13 cellular contexts compared by ENCODE assay signal in the genomic region with DNA sequence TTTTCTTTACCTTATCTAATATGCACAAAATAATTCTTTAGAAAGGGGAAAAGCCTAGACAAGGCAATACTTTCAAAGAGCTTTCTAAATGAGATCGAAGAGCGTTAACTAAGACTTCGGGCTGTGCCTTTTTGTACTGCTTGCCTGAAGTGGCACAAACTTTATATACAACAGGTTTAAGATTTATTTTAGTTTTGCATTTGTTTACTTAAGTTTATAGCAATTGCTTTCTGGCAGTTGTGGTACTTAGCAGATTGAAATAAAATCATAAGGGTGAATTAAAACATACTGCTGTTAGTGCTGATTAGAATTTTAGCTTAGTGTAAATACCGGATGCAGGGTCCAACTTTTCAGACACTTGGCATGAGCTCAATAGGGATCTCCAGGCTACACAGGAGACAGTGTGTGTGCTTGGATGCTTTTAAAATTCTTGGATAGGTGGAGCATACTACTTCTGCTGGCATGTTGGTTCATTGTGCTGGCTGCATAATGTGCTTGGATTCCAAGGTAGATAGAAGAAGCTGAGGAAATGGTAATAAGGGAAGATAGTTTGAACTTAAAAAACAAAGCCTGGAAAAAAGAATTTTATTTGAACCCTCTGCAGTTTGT.
A peak's percentile ranks its signal among the peaks of the same experiment; 100 is the strongest.
DNase-seq lines count a peak whose midpoint lies in the region; ATAC-seq, FAIRE-seq and TF ChIP-seq lines count a peak whose summit lies in the region.
"Had no signal": no experiment of that assay in that cellular context is flagged by ENCODE, and none has a peak within 500 bp of the region (broad histone marks: within the 10 kb centered on the region; RNA-seq: fewer than 3 reads in every experiment).

No MANE protein-coding gene starts in this region.

- H3K9me3 ChIP-seq in HEK293 (ENCODE audit: control insufficient read depth, insufficient read depth, low read depth, low read length) = no peaks in the 10 kb centered on the region
- H3K9me3 ChIP-seq in keratinocyte (ENCODE audit: control insufficient read depth, low read depth, low read length) = no peaks in the 10 kb centered on the region
- no peaks in the 10 kb centered on the region for H3K9me3 ChIP-seq in gastrocnemius medialis

- H3K4me1 Mint-ChIP-seq in brain (peaks cover 78% of the 10 kb centered on the region), HFFc6 (ENCODE audit: low read depth) (peaks cover 15% of the 10 kb centered on the region; the same call in 1 of the 2 replicates)

- peaks cover 6% of the 10 kb centered on the region for H3K36me3 Mint-ChIP-seq in brain
- H3K36me3 Mint-ChIP-seq in HFFc6 (ENCODE audit: low read depth) = no peaks in the 10 kb centered on the region

- in situ Hi-C loops in gastrocnemius medialis (cut with MboI; ENCODE audit: low sequenced_read_pairs in 4 of 4) = loop anchor here in 1 of 4 donors (25.0 kb wide), 1 partner anchor 180 kb away; no protein-coding TSS in a partner anchor

- POLR2A ChIA-PET in HEK293 (lab: Yijun Ruan, JAX) = interaction anchor here (1.0 kb wide), 1 partner anchor 11 kb away, joined by 4 read pairs; no protein-coding TSS in a partner anchor

- no peak for TF ChIP-seq CTCF in HEK293 (tag by site-specific recombination; IDR thresholded peaks at IDR 0.05)
- no peak for TF ChIP-seq CTCF in brain (conservative IDR thresholded peaks at IDR 0.05)
- TF ChIP-seq CTCF in keratinocyte (optimal IDR thresholded peaks at IDR 0.05 in 1 of 3, IDR thresholded peaks at IDR 0.05 in 1 of 3, conservative IDR thresholded peaks at IDR 0.05 in 1 of 3; ENCODE audit: extremely low read depth in 1 of 3, insufficient read depth in 2 of 3, low read length in 3 of 3) = no peak
- no peak for TF ChIP-seq CTCF in gastrocnemius medialis (IDR thresholded peaks at IDR 0.05 in 4 of 5, conservative IDR thresholded peaks at IDR 0.05 in 1 of 5)
- TF ChIP-seq CTCF in HFFc6 (IDR thresholded peaks at IDR 0.05) = no peak

- dilution Hi-C loops in keratinocyte (cut with MboI; ENCODE audit: extremely low pct_ligation_motif_present, low sequenced_read_pairs) = no loop called here

- H3K27me3 ChIP-seq in keratinocyte (ENCODE audit: control insufficient read depth, extremely low read depth, insufficient read depth, low read length) (no peaks in the 10 kb centered on the region), gastrocnemius medialis (no peaks in the 10 kb centered on the region)

- H3K27ac Mint-ChIP-seq in brain (peak overlapping the region in 4 of 5 experiments; percentile 64 to 95 (median 91)), HFFc6 (no peak overlapping the region)
- H3K27ac Mint-ChIP-seq: activated T-cell treated with anti-CD3 and anti-CD28 coated beads, Interleukin-2, amount 50 U/mL, for 24 hours had no signal

- peak overlapping the region; percentile 95 for H2AFZ ChIP-seq in keratinocyte (ENCODE audit: control insufficient read depth, low read length)

- TF ChIP-seq POLR2A in gastrocnemius medialis (IDR thresholded peaks at IDR 0.05) = no peak

- H3K27ac ChIP-seq in HEK293 (ENCODE audit: extremely low read depth, low read depth, low read length) (peak overlapping the region; percentile 67), keratinocyte (ENCODE audit: control insufficient read depth, insufficient read depth, low read length) (peak overlapping the region; percentile 62), gastrocnemius medialis (peak overlapping the region; percentile 83 to 89 (median 86))

- no peaks in the 10 kb centered on the region for H3K9me1 ChIP-seq in keratinocyte (ENCODE audit: control insufficient read depth, extremely low read depth, insufficient read depth, low read length)

- peak overlapping the region; percentile 49 for H3K9ac ChIP-seq in keratinocyte (ENCODE audit: control insufficient read depth, extremely low read depth, insufficient read depth, low read length)

- intact Hi-C loops in gastrocnemius medialis (cut with DNase I; ENCODE audit: low total_unique reads) = loop anchor here (2.0 to 10.0 kb wide), 6 partner anchors 60 to 203 kb away; no protein-coding TSS in a partner anchor

- no peaks in the 10 kb centered on the region for H3K79me2 ChIP-seq in keratinocyte (ENCODE audit: control insufficient read depth, insufficient read depth, low read length)

- H3K4me3 Mint-ChIP-seq in brain (peak overlapping the region in 4 of 5 experiments; percentile 73 to 87 (median 79)), HFFc6 (no peak overlapping the region)
- H3K4me3 Mint-ChIP-seq: activated T-cell treated with anti-CD3 and anti-CD28 coated beads, Interleukin-2, amount 50 U/mL, for 24 hours had no signal

- peak; percentile 17 to 35 for ATAC-seq in gastrocnemius medialis

- peak; percentile 86 for FAIRE-seq in keratinocyte (lab: Jason Lieb, UNC)

- H3K9me3 Mint-ChIP-seq in brain (peaks cover 0 to 9% (median 5%) of the 10 kb centered on the region in 5 experiments), HFFc6 (no peaks in the 10 kb centered on the region)
- H3K9me3 Mint-ChIP-seq: activated T-cell treated with anti-CD3 and anti-CD28 coated beads, Interleukin-2, amount 50 U/mL, for 24 hours had no signal

- H3K4me3 ChIP-seq in HEK293 (ENCODE audit: low read depth, low read length) (no peak overlapping the region), keratinocyte (ENCODE audit: control insufficient read depth in 2 of 3, extremely low read depth in 1 of 3, insufficient read depth in 2 of 3, low read depth in 1 of 3, low read length in 3 of 3) (peak overlapping the region in 2 of 3 experiments; percentile 28 to 47), gastrocnemius medialis (peak overlapping the region; percentile 43 to 54 (median 46))

- H3K36me3 ChIP-seq in HEK293 (ENCODE audit: control insufficient read depth in 2 of 2, insufficient read depth in 1 of 2, low read length in 2 of 2) (no peaks in the 10 kb centered on the region), keratinocyte (ENCODE audit: control insufficient read depth in 2 of 2, extremely low read depth in 1 of 2, insufficient read depth in 2 of 2, low read length in 2 of 2) (no peaks in the 10 kb centered on the region), gastrocnemius medialis (no peaks in the 10 kb centered on the region)

- CTCF ChIA-PET in HEK293 (lab: Yijun Ruan, JAX) = interaction anchor here (0.5 to 1.4 kb wide), 6 partner anchors 9 to 346 kb away, joined by 3 to 7 read pairs (median 3); no protein-coding TSS in a partner anchor

- H4K20me1 ChIP-seq in keratinocyte (ENCODE audit: control insufficient read depth, extremely low read depth, insufficient read depth, low read length) = no peaks in the 10 kb centered on the region

- peak overlapping the region; percentile 83 for H3K4me2 ChIP-seq in keratinocyte (ENCODE audit: control insufficient read depth, extremely low read depth, insufficient read depth, low read depth, low read length)

- H3K4me1 ChIP-seq in HEK293 (ENCODE audit: control insufficient read depth, insufficient read depth, low read length) (peaks cover 27% of the 10 kb centered on the region), keratinocyte (ENCODE audit: control insufficient read depth, extremely low read depth, insufficient read depth, low read length) (peaks cover 22% of the 10 kb centered on the region), gastrocnemius medialis (peaks cover 66 to 70% of the 10 kb centered on the region in 2 donors)

- DNase-seq in keratinocyte (ENCODE audit: low read depth, low spot score) = no peak
- DNase-seq in gastrocnemius medialis = peak in 1 of 2 donors; percentile 27
- no peak for DNase-seq in kidney glomerular epithelial cell (lab: John Stamatoyannopoulos, UW)
- DNase-seq in hypothalamus (lab: John Stamatoyannopoulos, UW) = no peak
- DNase-seq in iPS-NIHi7 (ENCODE audit: extremely low spot score) = no peak
- DNase-seq in HFFc6 = no peak
- DNase-seq: activated T-cell treated with anti-CD3 and anti-CD28 coated beads, Interleukin-2, amount 50 U/mL, for 24 hours; GDM1; hippocampal formation; NCI-H1694 treated with DMSO at 0.1 percent for 48 hours; SW 1271 had no signal

- no peaks in the 10 kb centered on the region for H3K27me3 Mint-ChIP-seq in brain
- H3K27me3 Mint-ChIP-seq in HFFc6 (ENCODE audit: insufficient read depth) = no peaks in the 10 kb centered on the region
- H3K27me3 Mint-ChIP-seq: activated T-cell treated with anti-CD3 and anti-CD28 coated beads, Interleukin-2, amount 50 U/mL, for 24 hours had no signal

TF ChIP-seq in HEK293, 187 proteins besides CTCF, POLR2A, EP300 and RAD21 (continues in another document):
- no peak for TF ChIP-seq ZNF701 (tag by site-specific recombination; IDR thresholded peaks at IDR 0.05)
- TF ChIP-seq ZNF785 (tag by site-specific recombination; IDR thresholded peaks at IDR 0.05) = no peak
- TF ChIP-seq ZNF211 (tag by site-specific recombination; IDR thresholded peaks at IDR 0.05; ENCODE audit: low read depth) = no peak
- TF ChIP-seq ZNF791 (tag by site-specific recombination; IDR thresholded peaks at IDR 0.05) = no peak
- TF ChIP-seq SCRT1 (tag by site-specific recombination; IDR thresholded peaks at IDR 0.05; ENCODE audit: borderline replicate concordance) = no peak
- TF ChIP-seq WT1 (tag by site-specific recombination; IDR thresholded peaks at IDR 0.05) = no peak
- TF ChIP-seq, protein P1, sequence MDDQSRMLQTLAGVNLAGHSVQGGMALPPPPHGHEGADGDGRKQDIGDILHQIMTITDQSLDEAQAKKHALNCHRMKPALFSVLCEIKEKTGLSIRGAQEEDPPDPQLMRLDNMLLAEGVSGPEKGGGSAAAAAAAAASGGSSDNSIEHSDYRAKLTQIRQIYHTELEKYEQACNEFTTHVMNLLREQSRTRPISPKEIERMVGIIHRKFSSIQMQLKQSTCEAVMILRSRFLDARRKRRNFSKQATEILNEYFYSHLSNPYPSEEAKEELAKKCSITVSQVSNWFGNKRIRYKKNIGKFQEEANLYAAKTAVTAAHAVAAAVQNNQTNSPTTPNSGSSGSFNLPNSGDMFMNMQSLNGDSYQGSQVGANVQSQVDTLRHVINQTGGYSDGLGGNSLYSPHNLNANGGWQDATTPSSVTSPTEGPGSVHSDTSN (CRISPR knock-in tag; IDR thresholded peaks at IDR 0.05) = no peak
- TF ChIP-seq ZBTB1 (tag by site-specific recombination; IDR thresholded peaks at IDR 0.05) = no peak
- TF ChIP-seq ZNF596 (tag by site-specific recombination; IDR thresholded peaks at IDR 0.05) = no peak
- 0 out of 2 replicates have a peak, but pooled peaks have one; percentile 10 for TF ChIP-seq ZNF146 (tag by site-specific recombination; IDR thresholded peaks at IDR 0.05)
